In genomic region chr12:75390899-75391538, GRCh38 we compare ENCODE assay signal across 8 cellular contexts. TPM values are rescaled to one million over a fixed set of nuclear protein-coding genes. Genes with fewer than 3 reads are reported as not detected.
A peak's percentile ranks its signal among the peaks of the same experiment; 100 is the strongest.
DNase-seq lines count a peak whose midpoint lies in the region; ATAC-seq, FAIRE-seq and TF ChIP-seq lines count a peak whose summit lies in the region.

GLIPR1L2 (plus strand) TSS chr12:75391089; CDS start chr12:75391117, 28 bp downstream.

- H3K4me1 ChIP-seq in endothelial cell of umbilical vein (ENCODE audit: control insufficient read depth, extremely low read depth, insufficient read depth, low read length): peaks cover 29% of the 10 kb centered on the region

- POLR2A ChIA-PET in endothelial cell of umbilical vein (lab: Charles Lee): interaction anchor here (0.7 to 1.4 kb wide), 3 partner anchors 47 to 93 kb away, joined by 3 to 7 read pairs (median 4); partner anchors contain the start of gene GLIPR1

- peak within 1 kb of the TSS; percentile 57 for H3K4me2 ChIP-seq in endothelial cell of umbilical vein (ENCODE audit: insufficient read depth, low read length)

- peak; percentile 96 for ATAC-seq in GM21360 (IDR thresholded peaks at IDR 0.05; ENCODE audit: unreplicated experiment)

- no peaks in the 10 kb centered on the region for H3K27me3 ChIP-seq in endothelial cell of umbilical vein (ENCODE audit: control insufficient read depth in 2 of 2, insufficient read depth in 2 of 2, low read length in 2 of 2)

- in situ Hi-C loops in Caki2 (cut with HindIII; ENCODE audit: low pct_unique_long_range_greater_than_20kb, low sequenced_read_pairs): no loop called here

- no peaks in the 10 kb centered on the region for H3K9me3 ChIP-seq in endothelial cell of umbilical vein (replicated peaks; ENCODE audit: control insufficient read depth, insufficient read depth, low read length)

- peak within 1 kb of the TSS; percentile 31 for H3K27ac ChIP-seq in endothelial cell of umbilical vein (ENCODE audit: insufficient read depth, low read depth, low read length)

- no peaks in the 10 kb centered on the region for H4K20me1 ChIP-seq in endothelial cell of umbilical vein (replicated peaks; ENCODE audit: control insufficient read depth, extremely low read depth, insufficient read depth, low read length)

- H3K9ac ChIP-seq in endothelial cell of umbilical vein (replicated peaks; ENCODE audit: extremely low read depth, insufficient read depth, low read length): peak within 1 kb of the TSS; percentile 72

- DNase-seq in Caki2 (ENCODE audit: low read depth) (peak; percentile 100), HT1080 (ENCODE audit: low read depth) (peak; percentile 97), NOMO-1 treated with DMSO at 0.1 percent for 48 hours (lab: John Stamatoyannopoulos, UW; ENCODE audit: unreplicated experiment) (peak; percentile 90), activated T-cell treated with anti-CD3 and anti-CD28 coated beads for 1 hour (ENCODE audit: low read depth) (peak; percentile 79), endothelial cell of umbilical vein (ENCODE audit: low read depth, low spot score) (peak; percentile 98), midbrain (lab: John Stamatoyannopoulos, UW) (peak; percentile 99)
- DNase-seq in stimulated activated CD8-positive, alpha-beta memory T cell treated with anti-CD3 and anti-CD28 coated beads, Interleukin-15, amount 100 ng/mL, for 48 hours (ENCODE audit: low read depth in 2 of 2): peak; percentile 89 to 91

- no peak for TF ChIP-seq POLR2A in endothelial cell of umbilical vein (IDR thresholded peaks at IDR 0.05; ENCODE audit: low read depth, low read length)

- CTCF ChIA-PET in endothelial cell of umbilical vein (lab: Charles Lee): interaction anchor here (0.7 to 2.7 kb wide), 20 partner anchors 14 to 120 kb away, joined by 3 to 24 read pairs (median 4); partner anchors contain the start of genes CAPS2, GLIPR1, GLIPR1L1 and KRR1

- peak; percentile 89 to 94 for TF ChIP-seq CTCF in endothelial cell of umbilical vein (IDR thresholded peaks at IDR 0.05; ENCODE audit: extremely low read depth in 1 of 2, insufficient read depth in 1 of 2, low read depth in 1 of 2, low read length in 2 of 2)

- dilution Hi-C loops in endothelial cell of umbilical vein (cut with MboI; ENCODE audit: extremely low pct_ligation_motif_present, low sequenced_read_pairs): no loop called here

- no peaks in the 10 kb centered on the region for H3K36me3 ChIP-seq in endothelial cell of umbilical vein (ENCODE audit: control insufficient read depth in 2 of 2, extremely low read depth in 1 of 2, insufficient read depth in 2 of 2, low read length in 2 of 2)

- TSS peak; percentile 95 for BruUV-seq in endothelial cell of umbilical vein (replicated peaks; lab: Mats Ljungman, UMichigan)

- intact Hi-C loops in endothelial cell of umbilical vein (cut with micrococcal nuclease): loop anchor here (1.0 to 2.0 kb wide), 6 partner anchors 60 to 1064 kb away; partner anchors contain the start of genes CAPS2, GLIPR1 and KRR1

- FAIRE-seq in endothelial cell of umbilical vein (lab: Jason Lieb, UNC): peak; percentile 83

- peak within 1 kb of the TSS; percentile 74 for H2AFZ ChIP-seq in endothelial cell of umbilical vein (ENCODE audit: low read depth, low read length)

- H3K79me2 ChIP-seq in endothelial cell of umbilical vein (ENCODE audit: control insufficient read depth, insufficient read depth, low read length): no peaks in the 10 kb centered on the region

- H3K4me3 ChIP-seq in endothelial cell of umbilical vein (replicated peaks in 1 of 3; ENCODE audit: insufficient read depth in 1 of 3, low read depth in 1 of 3, low read length in 3 of 3): peak within 1 kb of the TSS; percentile 2 to 63 (median 50)

- H3K9me1 ChIP-seq in endothelial cell of umbilical vein (replicated peaks; ENCODE audit: control insufficient read depth, extremely low read depth, insufficient read depth, low read length): no peaks in the 10 kb centered on the region

TF ChIP-seq in endothelial cell of umbilical vein, 7 proteins besides CTCF, POLR2A, EP300 and RAD21:
- TF ChIP-seq POLR2AphosphoS5 (IDR thresholded peaks at IDR 0.05; ENCODE audit: insufficient read depth, low read depth, low read length): peak; percentile 48
- TF ChIP-seq, protein P1, sequence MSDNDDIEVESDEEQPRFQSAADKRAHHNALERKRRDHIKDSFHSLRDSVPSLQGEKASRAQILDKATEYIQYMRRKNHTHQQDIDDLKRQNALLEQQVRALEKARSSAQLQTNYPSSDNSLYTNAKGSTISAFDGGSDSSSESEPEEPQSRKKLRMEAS (IDR thresholded peaks at IDR 0.05; ENCODE audit: insufficient read depth, insufficient read length): no peak

RNA-seq across cellular contexts. Expression of gene GLIPR1L2, which starts in this region (rescaled TPM):
- not detected in 2 replicates for total RNA-seq in Caki2 (2014; rRNA removed; shearing (Covaris generic); ENCODE audit: low replicate concordance)
- 0.10 and 0.63 TPM in 2 replicates for total RNA-seq in HT1080 (2014; rRNA removed; shearing (Covaris generic))
- polyA plus RNA-seq in HT1080 (2015; cell fraction: cytosol; rRNA removed): 0.18 and 0.19 TPM in 2 replicates
- polyA plus RNA-seq in HT1080 (2015; cell fraction: nucleus; rRNA removed): 0.08 and 0.29 TPM in 2 replicates
- not detected in 2 replicates for total RNA-seq in endothelial cell of umbilical vein
- polyA plus RNA-seq in endothelial cell of umbilical vein: 0.06 and 0.07 TPM in 2 replicates
- 0.03 TPM in 1 of 2 replicates, not detected in the other for polyA plus RNA-seq in endothelial cell of umbilical vein (2011; cell fraction: cytosol; rRNA removed)
- not detected in 2 replicates for polyA plus RNA-seq in endothelial cell of umbilical vein (2011; cell fraction: nucleus; rRNA removed)
- 0.15 and 0.34 TPM in 2 replicates for polyA plus RNA-seq in endothelial cell of umbilical vein (2012)
- polyA minus RNA-seq in endothelial cell of umbilical vein: not detected in 2 replicates
- polyA minus RNA-seq in endothelial cell of umbilical vein (2011; cell fraction: cytosol; rRNA and poly(A)+ RNA removed): not detected
- polyA minus RNA-seq in endothelial cell of umbilical vein (2011; cell fraction: nucleus; rRNA and poly(A)+ RNA removed): not detected in 2 replicates

Comparison
In these comparisons a context has a peak if more than half of its experiments do, and no peak if none do; other contexts are left out.
1. Peak in every context shown above with its lines: DNase-seq, ATAC-seq, H3K4me3 ChIP-seq and H3K27ac ChIP-seq.
2. Peak in DNase-seq in Caki2; RNA of the gene not detected or under 1 TPM.
3. Peak in DNase-seq in HT1080; RNA of the gene not detected or under 1 TPM.
4. Peak in DNase-seq, H3K4me3 ChIP-seq, H3K27ac ChIP-seq, H3K9ac ChIP-seq and H3K4me2 ChIP-seq in endothelial cell of umbilical vein; RNA of the gene not detected or under 1 TPM.